ENCODE assay signal across 18 cellular contexts in genomic region chr2:240293126-240293864, GRCh38.
"Had no signal": no experiment of that assay in that cellular context is flagged by ENCODE, and none has a peak within 500 bp of the region (broad histone marks: within the 10 kb centered on the region; RNA-seq: fewer than 3 reads in every experiment).

No MANE protein-coding gene starts in this region.

- H3K36me3 Mint-ChIP-seq: activated CD8-positive, alpha-beta memory T cell treated with anti-CD3 and anti-CD28 coated beads, Interleukin-2, amount 10 ng/mL, durations not matched to agents 7 days and 5 days; activated naive CD8-positive, alpha-beta T cell treated with anti-CD3 and anti-CD28 coated beads, Interleukin-2, amount 10 ng/mL, durations not matched to agents 7 days and 5 days; stimulated activated memory B cell treated with anti-CD40 and anti-IgM and Interleukin-4, amounts not matched to agents 10 μg/mL and 1 μg/mL and 100 μg/mL, for 72 hours had no signal

- H3K36me3 ChIP-seq: breast epithelium, ovary, transverse colon had no signal

- DNase-seq: activated CD8-positive, alpha-beta memory T cell treated with anti-CD3 and anti-CD28 coated beads, Interleukin-2, amount 10 ng/mL, durations not matched to agents 7 days and 5 days; activated gamma-delta T cell; activated naive CD8-positive, alpha-beta T cell treated with anti-CD3 and anti-CD28 coated beads, Interleukin-2, amount 10 ng/mL, durations not matched to agents 7 days and 5 days; activated T-cell treated with anti-CD3 and anti-CD28 coated beads, Interleukin-2, amount 50 U/mL, for 24 hours; anterior cingulate cortex; glutamatergic neuron; mesenchymal stem cell; nephron progenitor cell; ovary; stimulated activated CD4-positive, alpha-beta T cell treated with anti-CD3 and anti-CD28 coated beads, Interleukin-1b, Interleukin-23, amount 100 ng/mL, for 48 hours; substantia nigra; transverse colon had no signal

- H3K4me3 Mint-ChIP-seq: activated CD4-positive, alpha-beta T cell treated with anti-CD3 and anti-CD28 coated beads, Interleukin-2, amount 10 ng/mL, durations not matched to agents 24 days and 14 days; activated CD8-positive, alpha-beta memory T cell treated with anti-CD3 and anti-CD28 coated beads, Interleukin-2, amount 10 ng/mL, durations not matched to agents 7 days and 5 days; activated naive CD8-positive, alpha-beta T cell treated with anti-CD3 and anti-CD28 coated beads, Interleukin-2, amount 10 ng/mL, durations not matched to agents 7 days and 5 days; activated T-cell treated with anti-CD3 and anti-CD28 coated beads, Interleukin-2, amount 50 U/mL, for 24 hours; nephron progenitor cell; stimulated activated memory B cell treated with anti-CD40 and anti-IgM and Interleukin-4, amounts not matched to agents 10 μg/mL and 1 μg/mL and 100 μg/mL, for 72 hours; T-helper 1 cell treated with Interleukin-12 subunit alpha and Interleukin-12 subunit beta and Interleukin-4 antibody, amounts not matched to agents 30 μg/mL and 1 μg/mL, for 36 hours had no signal

- H3K9me3 ChIP-seq: breast epithelium, ovary, transverse colon had no signal

- ATAC-seq: activated CD8-positive, alpha-beta memory T cell treated with anti-CD3 and anti-CD28 coated beads, Interleukin-2, amount 10 ng/mL, durations not matched to agents 7 days and 5 days; esophagus mucosa; left lobe of liver; stimulated activated memory B cell treated with anti-CD40 and anti-IgM and Interleukin-4, amounts not matched to agents 10 μg/mL and 1 μg/mL and 100 μg/mL, for 72 hours had no signal

- H3K27me3 ChIP-seq: breast epithelium, ovary, transverse colon had no signal

- H3K4me3 ChIP-seq: breast epithelium, ovary, transverse colon had no signal

- H3K4me1 Mint-ChIP-seq: activated CD4-positive, alpha-beta T cell treated with anti-CD3 and anti-CD28 coated beads, Interleukin-2, amount 10 ng/mL, durations not matched to agents 24 days and 14 days; activated CD8-positive, alpha-beta memory T cell treated with anti-CD3 and anti-CD28 coated beads, Interleukin-2, amount 10 ng/mL, durations not matched to agents 7 days and 5 days; activated naive CD8-positive, alpha-beta T cell treated with anti-CD3 and anti-CD28 coated beads, Interleukin-2, amount 10 ng/mL, durations not matched to agents 7 days and 5 days; stimulated activated memory B cell treated with anti-CD40 and anti-IgM and Interleukin-4, amounts not matched to agents 10 μg/mL and 1 μg/mL and 100 μg/mL, for 72 hours had no signal

- H3K27ac Mint-ChIP-seq: activated CD4-positive, alpha-beta T cell treated with anti-CD3 and anti-CD28 coated beads, Interleukin-2, amount 10 ng/mL, durations not matched to agents 24 days and 14 days; activated CD8-positive, alpha-beta memory T cell treated with anti-CD3 and anti-CD28 coated beads, Interleukin-2, amount 10 ng/mL, durations not matched to agents 7 days and 5 days; activated naive CD8-positive, alpha-beta T cell treated with anti-CD3 and anti-CD28 coated beads, Interleukin-2, amount 10 ng/mL, durations not matched to agents 7 days and 5 days; activated T-cell treated with anti-CD3 and anti-CD28 coated beads, Interleukin-2, amount 50 U/mL, for 24 hours; nephron progenitor cell; stimulated activated memory B cell treated with anti-CD40 and anti-IgM and Interleukin-4, amounts not matched to agents 10 μg/mL and 1 μg/mL and 100 μg/mL, for 72 hours; T-helper 1 cell treated with Interleukin-12 subunit alpha and Interleukin-12 subunit beta and Interleukin-4 antibody, amounts not matched to agents 30 μg/mL and 1 μg/mL, for 36 hours had no signal

- H3K27ac ChIP-seq: breast epithelium, ovary, transverse colon had no signal

- H3K27me3 Mint-ChIP-seq: activated CD4-positive, alpha-beta T cell treated with anti-CD3 and anti-CD28 coated beads, Interleukin-2, amount 10 ng/mL, durations not matched to agents 24 days and 14 days; activated CD8-positive, alpha-beta memory T cell treated with anti-CD3 and anti-CD28 coated beads, Interleukin-2, amount 10 ng/mL, durations not matched to agents 7 days and 5 days; activated naive CD8-positive, alpha-beta T cell treated with anti-CD3 and anti-CD28 coated beads, Interleukin-2, amount 10 ng/mL, durations not matched to agents 7 days and 5 days; activated T-cell treated with anti-CD3 and anti-CD28 coated beads, Interleukin-2, amount 50 U/mL, for 24 hours had no signal

- H3K4me1 ChIP-seq: breast epithelium, transverse colon had no signal

- H3K9me3 Mint-ChIP-seq: activated CD4-positive, alpha-beta T cell treated with anti-CD3 and anti-CD28 coated beads, Interleukin-2, amount 10 ng/mL, durations not matched to agents 24 days and 14 days; activated naive CD8-positive, alpha-beta T cell treated with anti-CD3 and anti-CD28 coated beads, Interleukin-2, amount 10 ng/mL, durations not matched to agents 7 days and 5 days; activated T-cell treated with anti-CD3 and anti-CD28 coated beads, Interleukin-2, amount 50 U/mL, for 24 hours; nephron progenitor cell; stimulated activated memory B cell treated with anti-CD40 and anti-IgM and Interleukin-4, amounts not matched to agents 10 μg/mL and 1 μg/mL and 100 μg/mL, for 72 hours; T-helper 1 cell treated with Interleukin-12 subunit alpha and Interleukin-12 subunit beta and Interleukin-4 antibody, amounts not matched to agents 30 μg/mL and 1 μg/mL, for 36 hours had no signal
